8 cellular contexts compared by ENCODE assay signal in genomic region chr7:192035-192649, GRCh38. TPM values are rescaled to one million over a fixed set of nuclear protein-coding genes. Genes with fewer than 3 reads are reported as not detected.
DNase-seq lines count a peak whose midpoint lies in the region; ATAC-seq lines count a peak whose summit lies in the region.

TSS of gene FAM20C (plus strand) at chr7:192571. CDS start at chr7:193200, 629 bp downstream.

- ATAC-seq in left lobe of liver, result peak; percentile 74
- no peak for ATAC-seq in HG02642 (IDR thresholded peaks at IDR 0.05; ENCODE audit: poor library complexity, unreplicated experiment)

- DNase-seq in COR-L47 (lab: John Stamatoyannopoulos, UW) (peak; percentile 74), NCI-H1092 (lab: John Stamatoyannopoulos, UW) (peak; percentile 36), ecto neural progenitor cell (ENCODE audit: low spot score) (peak; percentile 78), left lobe of liver (ENCODE audit: low spot score) (peak; percentile 94), RPMI8226 (no peak)
- DNase-seq in activated CD4-positive, alpha-beta T cell treated with anti-CD3 and anti-CD28 coated beads, Interleukin-2, amount 50 U/mL, for 1 hour, result peak; percentile 24
- peak; percentile 42 for DNase-seq in stimulated activated CD4-positive, alpha-beta T cell treated with anti-CD3 and anti-CD28 coated beads, Interleukin-12 subunit alpha, Interleukin-12 subunit beta, amount 100 ng/mL, for 4 hours

RNA-seq across cellular contexts. Expression of gene FAM20C, which starts in this region (rescaled TPM):
- total RNA-seq in left lobe of liver, result 72.2 TPM
